7 cellular contexts compared by ENCODE assay signal in the genomic region with DNA sequence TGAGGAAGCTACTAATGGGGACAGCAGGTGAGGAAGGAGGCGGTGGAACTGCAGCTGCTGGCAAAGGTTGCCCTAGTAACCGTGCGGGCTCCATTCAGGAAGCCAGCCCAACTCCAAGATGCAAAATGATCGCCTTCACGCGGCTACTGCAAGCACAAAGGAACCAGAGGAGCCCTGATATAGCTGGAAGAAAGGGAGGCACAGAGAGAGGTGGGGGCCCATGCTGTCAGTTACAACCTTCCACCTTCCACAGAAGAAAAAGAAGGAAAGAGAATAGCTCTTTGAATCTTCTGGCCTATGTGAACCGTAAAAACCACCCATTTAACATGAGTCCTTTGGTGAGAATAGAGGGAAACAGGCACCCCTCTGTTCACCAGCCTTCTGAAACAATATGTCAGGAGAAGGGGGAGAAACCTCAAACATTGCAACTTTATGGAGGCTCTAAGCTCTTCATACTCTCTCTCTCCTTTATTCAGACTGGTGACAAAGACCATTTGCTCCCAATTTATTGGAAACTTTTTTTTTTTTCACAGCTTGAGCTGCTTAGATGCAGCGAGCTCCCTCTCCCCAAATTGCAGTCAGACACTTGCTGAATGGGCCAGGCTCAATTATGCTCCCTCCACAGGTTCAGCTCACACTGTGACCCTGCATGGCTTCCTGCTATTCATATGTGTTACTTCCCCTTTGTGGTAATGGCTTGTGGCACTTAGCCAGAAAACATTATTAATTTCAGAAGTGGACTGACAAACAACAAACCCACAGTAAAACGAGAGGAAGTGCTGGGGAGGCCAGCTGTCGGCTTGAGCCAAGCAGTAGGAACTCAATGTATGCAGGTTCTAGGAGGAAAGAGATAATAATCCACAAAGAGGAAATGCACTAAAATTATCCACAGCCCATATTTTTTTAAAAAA. TPM values are rescaled to one million over a fixed set of nuclear protein-coding genes. Genes with fewer than 3 reads are reported as not detected.
DNase-seq lines count a peak whose midpoint lies in the region; ATAC-seq and TF ChIP-seq lines count a peak whose summit lies in the region.

No MANE protein-coding gene starts in this region.

- TF ChIP-seq CTCF in H9 (conservative IDR thresholded peaks at IDR 0.05) (no peak), left lung (IDR thresholded peaks at IDR 0.05) (no peak)

- no peak overlapping the region for H2BK120ac ChIP-seq in H9 (ENCODE audit: low read depth, low read length, poor library complexity, severe bottlenecking)

- H3K36me3 ChIP-seq in Karpas-422 (ENCODE audit: insufficient read depth, low read length), result peaks cover 9% of the 10 kb centered on the region; the same call in 1 of the 2 replicates
- H3K36me3 ChIP-seq in left lung, result peaks cover 0 to 25% of the 10 kb centered on the region in 2 donors

- H3K9ac ChIP-seq in H9 (ENCODE audit: extremely low read depth, insufficient read length, low read length) (no peak overlapping the region), Karpas-422 (ENCODE audit: low read length) (peak overlapping the region; percentile 71)

- no peak overlapping the region for H3K14ac ChIP-seq in H9 (ENCODE audit: insufficient read depth, low read length)

- no peak overlapping the region for H3K18ac ChIP-seq in H9 (ENCODE audit: insufficient read length, low read depth, low read length)

- H3K36me3 Mint-ChIP-seq in H9 (ENCODE audit: insufficient read depth in 1 of 3, low read depth in 3 of 3), result peaks cover 19 to 43% (median 35%) of the 10 kb centered on the region in 3 experiments; a peak in 6 of 7 replicates

- ATAC-seq in GM18502 (IDR thresholded peaks at IDR 0.05; ENCODE audit: poor library complexity, unreplicated experiment) (peak; percentile 98), left lung (peak; percentile 54)

- H4K5ac ChIP-seq in H9 (ENCODE audit: insufficient read length, low read depth, low read length), result no peak overlapping the region

- no peak overlapping the region for H2BK20ac ChIP-seq in H9 (ENCODE audit: low read depth, low read length, poor library complexity, severe bottlenecking)

- H2AK5ac ChIP-seq in H9 (ENCODE audit: insufficient read length, low read length), result no peak overlapping the region

- H3K4me3 ChIP-seq in Karpas-422 (ENCODE audit: low read length), result peak overlapping the region; percentile 49
- peak overlapping the region in 1 of 2 donors; percentile 4 for H3K4me3 ChIP-seq in left lung

- H3K23me2 ChIP-seq in H9 (ENCODE audit: insufficient read length, low read depth, low read length, poor library complexity, severe bottlenecking), result no peaks in the 10 kb centered on the region

- H3K9me3 ChIP-seq in H9 (ENCODE audit: control insufficient read depth, low read depth, low read length) (no peaks in the 10 kb centered on the region), Karpas-422 (ENCODE audit: low read length) (no peaks in the 10 kb centered on the region), left lung (no peaks in the 10 kb centered on the region)

- no peak overlapping the region for H2BK15ac ChIP-seq in H9 (ENCODE audit: low read depth, low read length)

- H2BK5ac ChIP-seq in H9 (ENCODE audit: insufficient read length, low read length), result no peak overlapping the region

- H3K9me2 ChIP-seq in Karpas-422 (replicated peaks; ENCODE audit: insufficient read depth, low read length), result no peaks in the 10 kb centered on the region

- no peak overlapping the region for H3T11ph ChIP-seq in H9 (ENCODE audit: low read length)

- peak overlapping the region; percentile 67 to 97 (median 74); a peak in 5 of 7 replicates for H3K27ac Mint-ChIP-seq in H9

- H3K4me3 Mint-ChIP-seq in H9, result peak overlapping the region; percentile 0 to 100; a peak in 4 of 5 replicates

- H3K9me3 Mint-ChIP-seq in H9, result peaks cover 0 to 19% of the 10 kb centered on the region in 2 experiments; a peak in 4 of 5 replicates

- peaks cover 3% of the 10 kb centered on the region for H4K20me1 ChIP-seq in H9 (ENCODE audit: control insufficient read depth, insufficient read depth, insufficient read length)
- 0 out of 2 replicates have a peak, but pooled peaks cover 3% of the 10 kb centered on the region for H4K20me1 ChIP-seq in Karpas-422 (ENCODE audit: insufficient read depth, low read depth, low read length)

- no peak overlapping the region for H3K56ac ChIP-seq in H9 (ENCODE audit: insufficient read length, low read depth, low read length)

- peak; percentile 92 for DNase-seq in H9
- peak; percentile 97 for DNase-seq in Karpas-422
- peak; percentile 85 for DNase-seq in RKO (ENCODE audit: low spot score)
- DNase-seq in central memory CD4-positive, alpha-beta T cell, result peak; percentile 36
- DNase-seq in left lung, result peak; percentile 73 to 78
- peak in 8 of 49 donors; percentile 7 to 22 (median 10) for DNase-seq in substantia nigra (lab: John Stamatoyannopoulos, UW)

- H3K4me2 ChIP-seq in H9 (ENCODE audit: insufficient read depth, insufficient read length, low read length) (peak overlapping the region; percentile 28), Karpas-422 (ENCODE audit: low read depth, low read length, poor library complexity, severe bottlenecking) (peak overlapping the region; percentile 84)

- peaks cover 71 to 77% of the 10 kb centered on the region in 2 experiments for H3K4me1 Mint-ChIP-seq in H9

- H3K27me3 ChIP-seq in H9 (ENCODE audit: insufficient read depth, low read length) (no peaks in the 10 kb centered on the region), Karpas-422 (ENCODE audit: low read length) (no peaks in the 10 kb centered on the region), left lung (no peaks in the 10 kb centered on the region)

- intact Hi-C loops in left lung (cut with DNase I), result no loop called here

- no peak overlapping the region for H4K8ac ChIP-seq in H9 (replicated peaks; ENCODE audit: insufficient read length, low read depth, low read length)

- H2AFZ ChIP-seq in H9 (ENCODE audit: low read length), result no peak overlapping the region
- H2AFZ ChIP-seq in Karpas-422 (ENCODE audit: low read length), result peak overlapping the region; percentile 65

- H3K23ac ChIP-seq in H9 (ENCODE audit: insufficient read length, low read depth, low read length), result no peak overlapping the region

- H2BK12ac ChIP-seq in H9 (ENCODE audit: insufficient read length, low read depth, low read length), result no peak overlapping the region

- peaks cover 18% of the 10 kb centered on the region; the same call in 1 of the 2 replicates for H3K79me2 ChIP-seq in H9 (ENCODE audit: insufficient read depth, low read length)
- peaks cover 28% of the 10 kb centered on the region for H3K79me2 ChIP-seq in Karpas-422 (ENCODE audit: low read length)

- H3K27ac ChIP-seq in H9 (ENCODE audit: insufficient read length, low read depth, low read length) (peak overlapping the region; percentile 52), Karpas-422 (ENCODE audit: low read length) (peak overlapping the region; percentile 94), left lung (peak overlapping the region; percentile 28 to 100), substantia nigra (ENCODE audit: low read depth, low read length, poor library complexity, severe bottlenecking) (peak overlapping the region; percentile 13)

- H3K79me1 ChIP-seq in H9 (ENCODE audit: insufficient read depth, low read depth, low read length, poor library complexity, severe bottlenecking), result no peaks in the 10 kb centered on the region

- H4K91ac ChIP-seq in H9 (ENCODE audit: insufficient read length, low read depth, low read length), result no peak overlapping the region

- H3K4ac ChIP-seq in H9 (ENCODE audit: low read depth, low read length), result no peak overlapping the region

- no CpG with 5 or more reads among the region's 10 CpGs for WGBS in H9 (ENCODE audit: extremely low coverage, insufficient read length, low lambda C conversion rate)

- peaks cover 94% of the 10 kb centered on the region for H3K27me3 Mint-ChIP-seq in H9 (ENCODE audit: low read depth)

- H3K4me1 ChIP-seq in H9 (ENCODE audit: insufficient read depth, low read length) (peaks cover 14% of the 10 kb centered on the region; the same call in 1 of the 2 replicates), Karpas-422 (ENCODE audit: low read length) (peaks cover 63% of the 10 kb centered on the region), left lung (peaks cover 34 to 57% of the 10 kb centered on the region in 2 donors)

RNA-seq across cellular contexts. Expression of a gene that starts 6.2 kb away (rescaled TPM):
- 35.3 and 39.5 TPM in 2 replicates for total RNA-seq in H9 (2021)
- total RNA-seq in Karpas-422 (2014; rRNA removed; shearing (Covaris generic); ENCODE audit: low replicate concordance), result 67.2 and 109 TPM in 2 replicates
- total RNA-seq in left lung, result 100 to 1,000 TPM; 115 to 147 TPM

Comparison
In these comparisons a context has a peak if more than half of its experiments do, and no peak if none do; other contexts are left out.
1. H3K27ac ChIP-seq: peak in every context shown above with its lines; median percentile 94 in Karpas-422; 64 in left lung; 52 in H9; 13 in substantia nigra.